In the genomic region with DNA sequence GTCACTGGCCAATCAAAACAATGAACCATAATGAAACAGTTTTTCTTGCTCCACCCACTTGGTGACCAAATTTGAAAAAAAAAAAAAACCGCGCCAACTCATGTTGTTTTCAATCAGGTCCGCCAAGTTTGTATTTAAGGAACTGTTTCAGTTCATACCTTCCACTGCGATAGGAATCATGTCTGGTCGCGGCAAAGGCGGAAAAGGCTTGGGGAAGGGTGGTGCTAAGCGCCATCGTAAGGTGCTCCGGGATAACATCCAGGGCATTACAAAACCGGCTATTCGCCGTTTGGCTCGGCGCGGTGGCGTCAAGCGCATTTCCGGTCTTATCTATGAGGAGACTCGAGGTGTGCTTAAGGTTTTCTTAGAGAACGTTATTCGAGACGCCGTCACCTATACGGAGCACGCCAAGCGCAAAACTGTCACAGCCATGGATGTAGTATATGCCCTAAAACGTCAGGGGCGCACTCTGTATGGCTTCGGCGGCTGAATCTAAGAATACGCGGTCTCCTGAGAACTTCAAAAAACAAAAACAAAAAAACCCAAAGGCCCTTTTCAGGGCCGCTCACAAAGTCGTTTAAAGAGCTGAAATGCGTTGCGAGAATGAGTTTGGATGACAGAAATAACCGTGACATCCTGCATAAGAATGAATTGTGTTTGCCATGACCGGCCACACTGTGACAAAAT, we compare ENCODE assay signal across 8 cellular contexts. TPM values are rescaled to one million over a fixed set of nuclear protein-coding genes. Genes with fewer than 3 reads are reported as not detected.
DNase-seq lines count a peak whose midpoint lies in the region; ATAC-seq, FAIRE-seq and TF ChIP-seq lines count a peak whose summit lies in the region.

No MANE protein-coding gene starts in this region.

- peak; percentile 90 for DNase-seq in NCI-H2081 treated with DMSO at 0.1 percent for 48 hours (lab: John Stamatoyannopoulos, UW)
- DNase-seq in body of pancreas: peak; percentile 84 to 94 (median 90)
- no peak for DNase-seq in iPS DF 6.9 (ENCODE audit: low read depth, low spot score)
- DNase-seq in gastrocnemius medialis: peak; percentile 76 to 87
- no peak for DNase-seq in HuH-7.5 (ENCODE audit: low spot score)

- WGBS in body of pancreas, 2 donors: 0% methylated on average over 39 of the region's 39 CpGs
- no CpG with 5 or more reads among the region's 39 CpGs for WGBS in iPS DF 6.9 (ENCODE audit: insufficient coverage, insufficient read length)

- H3K4me3 ChIP-seq in body of pancreas (peak overlapping the region in 1 of 2 donors; percentile 31), iPS DF 6.9 (ENCODE audit: low read length) (peak overlapping the region; percentile 42; the same call in 1 of the 2 replicates), gastrocnemius medialis (peak overlapping the region; percentile 58 to 68 (median 63))

- TF ChIP-seq POLR2A in body of pancreas (IDR thresholded peaks at IDR 0.05) (peak; percentile 90 to 99 (median 99)), gastrocnemius medialis (IDR thresholded peaks at IDR 0.05) (peak; percentile 86 to 88)

- H3K4me1 ChIP-seq in body of pancreas: peaks cover 16% of the 10 kb centered on the region
- H3K4me1 ChIP-seq in iPS DF 6.9 (ENCODE audit: control insufficient read depth, insufficient read depth, low read length): no peaks in the 10 kb centered on the region
- H3K4me1 ChIP-seq in gastrocnemius medialis: peaks cover 0 to 11% of the 10 kb centered on the region in 2 donors

- peak; percentile 75 for ATAC-seq in GM18499 (IDR thresholded peaks at IDR 0.05; ENCODE audit: insufficient read depth, unreplicated experiment)
- ATAC-seq in HG02943 (IDR thresholded peaks at IDR 0.05; ENCODE audit: low read depth, unreplicated experiment): peak; percentile 75
- ATAC-seq in body of pancreas: peak; percentile 87
- peak; percentile 98 to 99 for ATAC-seq in gastrocnemius medialis

- intact Hi-C loops in body of pancreas (cut with DNase I): no loop called here
- intact Hi-C loops in gastrocnemius medialis (cut with DNase I; ENCODE audit: low total_unique reads): loop anchor here (1.0 to 2.0 kb wide), 3 partner anchors 19 to 51 kb away; a partner anchor contains a TSS

- H3K9me3 ChIP-seq in body of pancreas: no peaks in the 10 kb centered on the region
- no peaks in the 10 kb centered on the region for H3K9me3 ChIP-seq in iPS DF 6.9 (ENCODE audit: control insufficient read depth, insufficient read depth, low read length)
- H3K9me3 ChIP-seq in gastrocnemius medialis: no peaks in the 10 kb centered on the region

- TF ChIP-seq CTCF in body of pancreas (IDR thresholded peaks at IDR 0.05) (peak in 5 of 7 experiments; percentile 16 to 58 (median 47)), gastrocnemius medialis (IDR thresholded peaks at IDR 0.05 in 4 of 5, conservative IDR thresholded peaks at IDR 0.05 in 1 of 5) (peak; percentile 30 to 52 (median 40))

- H3K36me3 ChIP-seq in body of pancreas (replicated peaks in 1 of 2; ENCODE audit: insufficient read depth in 1 of 2, low read depth in 2 of 2) (no peaks in the 10 kb centered on the region), iPS DF 6.9 (ENCODE audit: control insufficient read depth, insufficient read depth, low read length) (no peaks in the 10 kb centered on the region), gastrocnemius medialis (no peaks in the 10 kb centered on the region)

- FAIRE-seq in TTC549 (lab: Jason Lieb, UNC): peak; percentile 97

- in situ Hi-C loops in gastrocnemius medialis (cut with MboI; ENCODE audit: low sequenced_read_pairs in 4 of 4): loop anchor here in 3 of 4 donors (5.0 to 25.0 kb wide), 2 partner anchors 47 to 1033 kb away; a partner anchor contains a TSS

- H3K27me3 ChIP-seq in body of pancreas (no peaks in the 10 kb centered on the region), iPS DF 6.9 (ENCODE audit: control insufficient read depth, insufficient read depth, low read length) (no peaks in the 10 kb centered on the region), gastrocnemius medialis (no peaks in the 10 kb centered on the region)

- H3K27ac ChIP-seq in body of pancreas (peak overlapping the region; percentile 73 to 91 (median 86)), iPS DF 6.9 (ENCODE audit: low read length) (no peak overlapping the region), gastrocnemius medialis (peak overlapping the region; percentile 77 to 86 (median 84))

RNA-seq across cellular contexts. Expression of a gene that starts 16.7 kb away (rescaled TPM):
- total RNA-seq in body of pancreas (1 to 10 TPM; 2.0 to 5.4 TPM), gastrocnemius medialis (1 to 10 TPM in 3 of 4 donors, under 1 TPM in 1; 0.10 to 2.0 (median 1.6) TPM)

Comparison
In these comparisons a context has a peak if more than half of its experiments do, and no peak if none do; other contexts are left out.
1. DNase-seq: peak in NCI-H2081 treated with DMSO at 0.1 percent for 48 hours (single experiment), body of pancreas (4 of 4) and gastrocnemius medialis (2 of 2); none in iPS DF 6.9 (single experiment) and HuH-7.5 (single experiment).
2. Peak in every context shown above with its lines, with median percentiles within 50 percentile points of each other: ATAC-seq.